ENCODE assay signal across 1 cellular context in genomic region chr2:74205586-74205985, GRCh38.
TF ChIP-seq lines count a peak whose summit lies in the region.

No MANE protein-coding gene starts in this region.

TF ChIP-seq in SK-N-SH, 30 proteins besides CTCF, POLR2A, EP300 and RAD21 (continued from another document):
- TF ChIP-seq, protein P1, sequence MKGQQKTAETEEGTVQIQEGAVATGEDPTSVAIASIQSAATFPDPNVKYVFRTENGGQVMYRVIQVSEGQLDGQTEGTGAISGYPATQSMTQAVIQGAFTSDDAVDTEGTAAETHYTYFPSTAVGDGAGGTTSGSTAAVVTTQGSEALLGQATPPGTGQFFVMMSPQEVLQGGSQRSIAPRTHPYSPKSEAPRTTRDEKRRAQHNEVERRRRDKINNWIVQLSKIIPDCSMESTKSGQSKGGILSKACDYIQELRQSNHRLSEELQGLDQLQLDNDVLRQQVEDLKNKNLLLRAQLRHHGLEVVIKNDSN (IDR thresholded peaks at IDR 0.05; ENCODE audit: borderline replicate concordance, low read depth) = no peak
- TF ChIP-seq GATA2 (CRISPR knock-in tag; IDR thresholded peaks at IDR 0.05) (no peak), ELF1 (IDR thresholded peaks at IDR 0.05) (no peak), PBX3 (IDR thresholded peaks at IDR 0.05) (no peak), MAX (IDR thresholded peaks at IDR 0.05; ENCODE audit: low read depth) (no peak), JUND (IDR thresholded peaks at IDR 0.05) (no peak)
